ENCODE assay signal across 21 cellular contexts in the genomic region with DNA sequence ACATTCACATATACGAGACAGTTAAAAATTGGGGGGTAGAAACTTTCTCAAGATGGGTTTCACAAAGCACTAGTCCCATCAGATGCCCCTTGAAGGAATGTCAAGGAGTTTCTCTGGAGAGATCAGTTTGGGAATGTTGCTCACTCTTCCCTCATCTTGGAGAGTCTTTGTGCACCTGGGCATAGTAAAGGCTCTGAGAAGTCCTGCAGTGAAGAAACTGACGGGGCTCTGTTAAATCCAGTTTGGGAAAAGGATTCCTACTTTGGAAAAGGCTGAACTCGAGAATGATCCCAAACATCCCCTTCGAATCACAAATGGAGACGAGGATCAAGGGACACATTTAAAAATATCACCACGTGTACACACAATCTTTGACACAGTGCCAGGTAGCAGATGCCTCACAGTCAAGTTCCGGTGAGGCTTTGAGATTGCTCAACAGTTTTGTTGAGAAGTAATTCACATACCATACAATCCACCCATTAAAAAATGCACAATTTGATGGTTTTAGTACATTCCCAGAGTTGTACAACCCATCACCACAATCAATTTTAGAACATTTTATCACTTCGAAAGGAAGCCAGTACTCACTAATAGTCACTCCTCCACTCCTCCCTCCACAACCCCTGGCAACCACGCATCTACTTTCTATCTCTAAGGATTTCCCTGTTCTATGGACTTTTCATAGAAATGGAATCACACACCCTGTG.
DNase-seq lines count a peak whose midpoint lies in the region; ATAC-seq and TF ChIP-seq lines count a peak whose summit lies in the region.
"Had no signal": no experiment of that assay in that cellular context is flagged by ENCODE, and none has a peak within 500 bp of the region (broad histone marks: within the 10 kb centered on the region; RNA-seq: fewer than 3 reads in every experiment).

No MANE protein-coding gene starts in this region.

- DNase-seq in AG04450 (ENCODE audit: low read depth, low spot score) (peak; percentile 60), adipocyte (ENCODE audit: low read depth) (peak; percentile 73), hepatic stellate cell (ENCODE audit: low spot score) (peak; percentile 32), NCI-H446 treated with DMSO at 0.1 percent for 48 hours (lab: John Stamatoyannopoulos, UW) (no peak), brain microvascular endothelial cell (no peak), SW 1271 (lab: John Stamatoyannopoulos, UW) (no peak)
- DNase-seq: GF-D8, H9, Kasumi-1, left cardiac atrium, mucosa of descending colon, NCI-H2081 treated with DMSO at 0.1 percent for 48 hours, T-cell had no signal

- H3K9ac ChIP-seq in adipocyte (ENCODE audit: low read length): no peak overlapping the region

- H3K36me3 ChIP-seq in HEK293 (ENCODE audit: control insufficient read depth in 2 of 2, insufficient read depth in 1 of 2, low read length in 2 of 2): no peaks in the 10 kb centered on the region
- H3K36me3 ChIP-seq in adipocyte (ENCODE audit: control insufficient read depth, insufficient read depth, low read length, severe bottlenecking): no peaks in the 10 kb centered on the region
- no peaks in the 10 kb centered on the region for H3K36me3 ChIP-seq in brain microvascular endothelial cell (replicated peaks)
- H3K36me3 ChIP-seq: ascending aorta, neutrophil had no signal

- in situ Hi-C loops in brain microvascular endothelial cell (cut with HindIII; ENCODE audit: low pct_ligation_motif_present, low sequenced_read_pairs): no loop called here

- no peaks in the 10 kb centered on the region for H3K27me3 ChIP-seq in AG04450 (ENCODE audit: control insufficient read depth, insufficient read depth, low read length)
- peaks cover 44% of the 10 kb centered on the region for H3K27me3 ChIP-seq in adipocyte (replicated peaks; ENCODE audit: control insufficient read depth, insufficient read depth, low read length)
- H3K27me3 ChIP-seq in brain microvascular endothelial cell (replicated peaks): peaks cover 18% of the 10 kb centered on the region
- H3K27me3 ChIP-seq: ascending aorta had no signal

- H3K9me3 ChIP-seq in AG04450 (ENCODE audit: control insufficient read depth, insufficient read depth, low read length) (no peaks in the 10 kb centered on the region), HEK293 (ENCODE audit: control insufficient read depth, insufficient read depth, low read depth, low read length) (no peaks in the 10 kb centered on the region), adipocyte (ENCODE audit: control insufficient read depth, low read length) (peaks cover 2% of the 10 kb centered on the region)
- H3K9me3 ChIP-seq: ascending aorta, mucosa of descending colon, neutrophil had no signal

- no peak overlapping the region for H3K4me3 ChIP-seq in AG04450 (ENCODE audit: low read depth, low read length)
- no peak overlapping the region for H3K4me3 ChIP-seq in HEK293 (ENCODE audit: low read depth, low read length)
- no peak overlapping the region for H3K4me3 ChIP-seq in adipocyte (ENCODE audit: low read length)
- H3K4me3 ChIP-seq in brain microvascular endothelial cell (ENCODE audit: low read depth, low read length): no peak overlapping the region
- H3K4me3 ChIP-seq: ascending aorta, mucosa of descending colon had no signal

- H3K27ac ChIP-seq in AG04450 (ENCODE audit: low read depth, low read length): peak overlapping the region; percentile 89
- H3K27ac ChIP-seq in HEK293 (ENCODE audit: extremely low read depth, low read depth, low read length): no peak overlapping the region
- H3K27ac ChIP-seq in brain microvascular endothelial cell: no peak overlapping the region
- H3K27ac ChIP-seq: ascending aorta, epithelial cell of prostate, neutrophil had no signal

- ATAC-seq in GM19324 (IDR thresholded peaks at IDR 0.05; ENCODE audit: low FRiP score, unreplicated experiment): no peak
- ATAC-seq: activated T-helper 17 cell treated with anti-CD3 and anti-CD28 coated beads, Interleukin-2, amount 50 U/mL, for 72 hours; mucosa of descending colon; sciatic nerve; T-cell; WTC11 had no signal

- POLR2A ChIA-PET in AG04450 (lab: Yijun Ruan, JAX) (interaction anchor here (1.0 to 1.4 kb wide), 8 partner anchors 36 to 203 kb away, joined by 3 to 8 read pairs (median 4); partner anchors contain the start of gene FOXF1), HEK293 (lab: Yijun Ruan, JAX) (no interaction called here)

- no peak for TF ChIP-seq CTCF in AG04450 (IDR thresholded peaks at IDR 0.05; ENCODE audit: low read depth, low read length)
- no peak for TF ChIP-seq CTCF in HEK293 (tag by site-specific recombination; IDR thresholded peaks at IDR 0.05)
- TF ChIP-seq CTCF in brain microvascular endothelial cell (IDR thresholded peaks at IDR 0.05; ENCODE audit: low read depth, low read length, missing control alignments): no peak

- CTCF ChIA-PET in AG04450 (lab: Charles Lee) (no interaction called here), HEK293 (lab: Yijun Ruan, JAX) (no interaction called here)

- H3K4me1 ChIP-seq in HEK293 (ENCODE audit: control insufficient read depth, insufficient read depth, low read length) (no peaks in the 10 kb centered on the region), adipocyte (ENCODE audit: control insufficient read depth, insufficient read depth, low read length) (peaks cover 3% of the 10 kb centered on the region)
- H3K4me1 ChIP-seq: ascending aorta had no signal

TF ChIP-seq in HEK293, 187 proteins besides CTCF, POLR2A, EP300 and RAD21:
- TF ChIP-seq PRDM4 (tag by site-specific recombination; IDR thresholded peaks at IDR 0.05) (no peak), ZNF239 (tag by site-specific recombination; IDR thresholded peaks at IDR 0.05) (peak; percentile 60; the same call in 1 of the 2 replicates)

Comparison
In these comparisons a context has a peak if more than half of its experiments do, and no peak if none do; other contexts are left out.
1. DNase-seq: peak in AG04450 (single experiment), adipocyte (single experiment) and hepatic stellate cell (single experiment); none in NCI-H446 treated with DMSO at 0.1 percent for 48 hours (single experiment), brain microvascular endothelial cell (single experiment) and SW 1271 (0 of 2).